ENCODE assay signal across 1 cellular context in the genomic region with DNA sequence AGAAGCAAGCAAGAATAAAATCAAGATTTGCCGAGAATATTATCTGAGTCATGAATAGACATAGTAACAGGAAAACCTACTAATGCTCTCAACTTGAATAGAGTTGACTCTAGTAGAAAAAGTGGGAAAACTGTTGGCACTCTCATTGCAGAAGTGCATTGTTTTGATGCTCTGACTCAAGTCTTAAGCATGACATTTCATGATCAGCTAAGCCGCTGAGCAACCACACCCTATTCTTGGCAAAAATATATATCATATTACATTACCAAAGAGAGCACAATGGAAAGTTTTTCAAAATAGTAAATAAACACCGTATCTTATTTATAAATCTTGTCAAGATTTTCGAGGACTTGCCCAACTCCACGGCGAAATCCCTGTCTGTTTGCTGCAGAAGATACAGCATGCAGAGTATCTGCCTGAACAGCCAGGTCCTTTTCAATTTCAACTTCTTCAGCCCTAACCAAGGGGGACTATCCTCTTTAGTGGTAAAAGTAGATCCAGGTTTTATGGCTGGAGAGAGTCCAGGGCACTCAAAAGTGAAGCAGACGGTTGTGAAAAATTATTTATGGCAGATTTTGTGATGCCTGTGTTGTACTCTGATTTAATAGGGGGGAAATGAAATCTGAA.
TF ChIP-seq lines count a peak whose summit lies in the region.

No MANE protein-coding gene starts in this region.

TF ChIP-seq in HepG2, 621 proteins besides CTCF, POLR2A, EP300 and RAD21 (continued from another document):
- TF ChIP-seq SAFB2 (CRISPR knock-in tag; IDR thresholded peaks at IDR 0.05; ENCODE audit: borderline replicate concordance, low read depth) = no peak
- TF ChIP-seq, protein P1, sequence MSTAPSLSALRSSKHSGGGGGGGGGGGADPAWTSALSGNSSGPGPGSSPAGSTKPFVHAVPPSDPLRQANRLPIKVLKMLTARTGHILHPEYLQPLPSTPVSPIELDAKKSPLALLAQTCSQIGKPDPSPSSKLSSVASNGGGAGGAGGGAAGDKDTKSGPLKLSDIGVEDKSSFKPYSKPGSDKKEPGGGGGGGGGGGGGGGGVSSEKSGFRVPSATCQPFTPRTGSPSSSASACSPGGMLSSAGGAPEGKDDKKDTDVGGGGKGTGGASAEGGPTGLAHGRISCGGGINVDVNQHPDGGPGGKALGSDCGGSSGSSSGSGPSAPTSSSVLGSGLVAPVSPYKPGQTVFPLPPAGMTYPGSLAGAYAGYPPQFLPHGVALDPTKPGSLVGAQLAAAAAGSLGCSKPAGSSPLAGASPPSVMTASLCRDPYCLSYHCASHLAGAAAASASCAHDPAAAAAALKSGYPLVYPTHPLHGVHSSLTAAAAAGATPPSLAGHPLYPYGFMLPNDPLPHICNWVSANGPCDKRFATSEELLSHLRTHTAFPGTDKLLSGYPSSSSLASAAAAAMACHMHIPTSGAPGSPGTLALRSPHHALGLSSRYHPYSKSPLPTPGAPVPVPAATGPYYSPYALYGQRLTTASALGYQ (CRISPR knock-in tag; IDR thresholded peaks at IDR 0.05) = no peak
- TF ChIP-seq HNRNPK (IDR thresholded peaks at IDR 0.05; ENCODE audit: low read depth, low read length, poor library complexity, severe bottlenecking) = no peak
- TF ChIP-seq ZC3H4 (CRISPR knock-in tag; IDR thresholded peaks at IDR 0.05; ENCODE audit: borderline replicate concordance) = no peak
- TF ChIP-seq ZFP41 (CRISPR knock-in tag; IDR thresholded peaks at IDR 0.05; ENCODE audit: borderline replicate concordance) = no peak
- TF ChIP-seq ZNF367 (CRISPR knock-in tag; IDR thresholded peaks at IDR 0.05; ENCODE audit: borderline replicate concordance) = no peak
- TF ChIP-seq, protein P2, sequence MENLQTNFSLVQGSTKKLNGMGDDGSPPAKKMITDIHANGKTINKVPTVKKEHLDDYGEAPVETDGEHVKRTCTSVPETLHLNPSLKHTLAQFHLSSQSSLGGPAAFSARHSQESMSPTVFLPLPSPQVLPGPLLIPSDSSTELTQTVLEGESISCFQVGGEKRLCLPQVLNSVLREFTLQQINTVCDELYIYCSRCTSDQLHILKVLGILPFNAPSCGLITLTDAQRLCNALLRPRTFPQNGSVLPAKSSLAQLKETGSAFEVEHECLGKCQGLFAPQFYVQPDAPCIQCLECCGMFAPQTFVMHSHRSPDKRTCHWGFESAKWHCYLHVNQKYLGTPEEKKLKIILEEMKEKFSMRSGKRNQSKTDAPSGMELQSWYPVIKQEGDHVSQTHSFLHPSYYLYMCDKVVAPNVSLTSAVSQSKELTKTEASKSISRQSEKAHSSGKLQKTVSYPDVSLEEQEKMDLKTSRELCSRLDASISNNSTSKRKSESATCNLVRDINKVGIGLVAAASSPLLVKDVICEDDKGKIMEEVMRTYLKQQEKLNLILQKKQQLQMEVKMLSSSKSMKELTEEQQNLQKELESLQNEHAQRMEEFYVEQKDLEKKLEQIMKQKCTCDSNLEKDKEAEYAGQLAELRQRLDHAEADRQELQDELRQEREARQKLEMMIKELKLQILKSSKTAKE (CRISPR knock-in tag; IDR thresholded peaks at IDR 0.05; ENCODE audit: borderline replicate concordance) = no peak
- TF ChIP-seq YY1 (IDR thresholded peaks at IDR 0.05; ENCODE audit: insufficient read depth, insufficient replicate concordance, low read depth, low read length) = no peak
